17 cellular contexts compared by ENCODE assay signal in genomic region chr3:119401502-119402440, GRCh38.
DNase-seq lines count a peak whose midpoint lies in the region; ATAC-seq and TF ChIP-seq lines count a peak whose summit lies in the region.
"Had no signal": no experiment of that assay in that cellular context is flagged by ENCODE, and none has a peak within 500 bp of the region (broad histone marks: within the 10 kb centered on the region; RNA-seq: fewer than 3 reads in every experiment).

No MANE protein-coding gene starts in this region.

- CTCF ChIA-PET in activated CD8-positive, alpha-beta memory T cell treated with anti-CD3 and anti-CD28 coated beads, Interleukin-2, amount 10 ng/mL, durations not matched to agents 7 days and 5 days (lab: Charles Lee): no interaction called here

- H3K4me1 ChIP-seq in neural progenitor cell: peaks cover 19% of the 10 kb centered on the region

- no peaks in the 10 kb centered on the region for H3K9me3 Mint-ChIP-seq in activated CD8-positive, alpha-beta memory T cell treated with anti-CD3 and anti-CD28 coated beads, Interleukin-2, amount 10 ng/mL, durations not matched to agents 7 days and 5 days (ENCODE audit: low read depth)
- H3K9me3 Mint-ChIP-seq in neural progenitor cell (no peaks in the 10 kb centered on the region), type B pancreatic cell (no peaks in the 10 kb centered on the region)
- H3K9me3 Mint-ChIP-seq: immature natural killer cell; naive thymus-derived CD8-positive, alpha-beta T cell; stimulated activated naive B cell treated with anti-CD40 and anti-IgM and Interleukin-4, amounts not matched to agents 10 μg/mL and 1 μg/mL and 100 μg/mL, for 72 hours had no signal

- H4K20me1 ChIP-seq in neural progenitor cell (ENCODE audit: low read depth): no peaks in the 10 kb centered on the region

- peaks cover 6% of the 10 kb centered on the region for H3K4me1 Mint-ChIP-seq in activated CD8-positive, alpha-beta memory T cell treated with anti-CD3 and anti-CD28 coated beads, Interleukin-2, amount 10 ng/mL, durations not matched to agents 7 days and 5 days
- H3K4me1 Mint-ChIP-seq in neural progenitor cell: peaks cover 26% of the 10 kb centered on the region
- H3K4me1 Mint-ChIP-seq in type B pancreatic cell (ENCODE audit: unreplicated experiment): peaks cover 14% of the 10 kb centered on the region
- H3K4me1 Mint-ChIP-seq: immature natural killer cell; naive thymus-derived CD8-positive, alpha-beta T cell had no signal

- H3K4me3 Mint-ChIP-seq in activated CD8-positive, alpha-beta memory T cell treated with anti-CD3 and anti-CD28 coated beads, Interleukin-2, amount 10 ng/mL, durations not matched to agents 7 days and 5 days: no peak overlapping the region
- H3K4me3 Mint-ChIP-seq in neural progenitor cell (no peak overlapping the region), type B pancreatic cell (no peak overlapping the region)
- H3K4me3 Mint-ChIP-seq: immature natural killer cell; naive thymus-derived CD8-positive, alpha-beta T cell; stimulated activated naive B cell treated with anti-CD40 and anti-IgM and Interleukin-4, amounts not matched to agents 10 μg/mL and 1 μg/mL and 100 μg/mL, for 72 hours had no signal

- no peaks in the 10 kb centered on the region for H3K36me3 ChIP-seq in neural progenitor cell

- no peaks in the 10 kb centered on the region for H3K79me2 ChIP-seq in neural progenitor cell (ENCODE audit: low read depth)

- DNase-seq in activated CD8-positive, alpha-beta memory T cell treated with anti-CD3 and anti-CD28 coated beads, Interleukin-2, amount 10 ng/mL, durations not matched to agents 7 days and 5 days: no peak
- no peak for DNase-seq in activated CD8-positive, alpha-beta memory T cell treated with anti-CD3 and anti-CD28 coated beads, Interleukin-2, amount 50 U/mL, for 4 hours
- DNase-seq in neural progenitor cell (ENCODE audit: low spot score) (no peak), globus pallidus (ENCODE audit: low spot score) (no peak), type B pancreatic cell (ENCODE audit: extremely low spot score, unreplicated experiment) (no peak), T1000 (lab: John Stamatoyannopoulos, UW) (no peak)
- DNase-seq: immature natural killer cell; naive thymus-derived CD8-positive, alpha-beta T cell; NCI-H345; stimulated activated CD4-positive, alpha-beta T cell treated with anti-CD3 and anti-CD28 coated beads, Interleukin-15, amount 100 ng/mL, for 24 hours; stimulated activated naive B cell treated with anti-CD40 and anti-IgM and Interleukin-4, amounts not matched to agents 10 μg/mL and 1 μg/mL and 100 μg/mL, for 72 hours had no signal

- H3K4me2 ChIP-seq in neural progenitor cell: no peak overlapping the region
- H3K4me2 ChIP-seq: KMS-11 had no signal

- H3K4me3 ChIP-seq in neural progenitor cell: no peak overlapping the region

- H3K9me3 ChIP-seq in neural progenitor cell (ENCODE audit: low read depth): no peaks in the 10 kb centered on the region

- no peaks in the 10 kb centered on the region for H3F3A ChIP-seq in neural progenitor cell (ENCODE audit: low read depth)

- peak overlapping the region; percentile 85 for H2AFZ ChIP-seq in neural progenitor cell (replicated peaks)

- TF ChIP-seq CTCF in neural progenitor cell (IDR thresholded peaks at IDR 0.05) (no peak), type B pancreatic cell (conservative IDR thresholded peaks at IDR 0.05) (no peak)

- H3K27me3 ChIP-seq in neural progenitor cell: no peaks in the 10 kb centered on the region

- no peak for ATAC-seq in activated CD8-positive, alpha-beta memory T cell treated with anti-CD3 and anti-CD28 coated beads, Interleukin-2, amount 10 ng/mL, durations not matched to agents 7 days and 5 days
- ATAC-seq in GM21825 (IDR thresholded peaks at IDR 0.05; ENCODE audit: unreplicated experiment) (peak; percentile 73), HG03442 (IDR thresholded peaks at IDR 0.05; ENCODE audit: unreplicated experiment) (peak; percentile 64)
- ATAC-seq: HCT116; naive thymus-derived CD8-positive, alpha-beta T cell; SK-N-SH treated with all-trans-retinoic acid at 6 μM for 48 hours; stimulated activated naive B cell treated with anti-CD40 and anti-IgM and Interleukin-4, amounts not matched to agents 10 μg/mL and 1 μg/mL and 100 μg/mL, for 72 hours had no signal

- H3K36me3 Mint-ChIP-seq in activated CD8-positive, alpha-beta memory T cell treated with anti-CD3 and anti-CD28 coated beads, Interleukin-2, amount 10 ng/mL, durations not matched to agents 7 days and 5 days: no peaks in the 10 kb centered on the region
- H3K36me3 Mint-ChIP-seq in neural progenitor cell: peaks cover 4% of the 10 kb centered on the region
- peaks cover 11% of the 10 kb centered on the region for H3K36me3 Mint-ChIP-seq in type B pancreatic cell

- no peak overlapping the region for H3K27ac ChIP-seq in neural progenitor cell
- H3K27ac ChIP-seq: epithelial cell of prostate, KMS-11 had no signal

- no peak overlapping the region for H3K9ac ChIP-seq in neural progenitor cell
- H3K9ac ChIP-seq: KMS-11 had no signal

- peak overlapping the region; percentile 19 for H3K27ac Mint-ChIP-seq in activated CD8-positive, alpha-beta memory T cell treated with anti-CD3 and anti-CD28 coated beads, Interleukin-2, amount 10 ng/mL, durations not matched to agents 7 days and 5 days
- H3K27ac Mint-ChIP-seq in neural progenitor cell (peak overlapping the region; percentile 18), type B pancreatic cell (no peak overlapping the region)
- H3K27ac Mint-ChIP-seq: naive thymus-derived CD8-positive, alpha-beta T cell; stimulated activated naive B cell treated with anti-CD40 and anti-IgM and Interleukin-4, amounts not matched to agents 10 μg/mL and 1 μg/mL and 100 μg/mL, for 72 hours had no signal

- no peaks in the 10 kb centered on the region for H3K27me3 Mint-ChIP-seq in activated CD8-positive, alpha-beta memory T cell treated with anti-CD3 and anti-CD28 coated beads, Interleukin-2, amount 10 ng/mL, durations not matched to agents 7 days and 5 days
- H3K27me3 Mint-ChIP-seq in neural progenitor cell (ENCODE audit: insufficient read depth, low read depth) (peaks cover 2% of the 10 kb centered on the region), type B pancreatic cell (no peaks in the 10 kb centered on the region)
- H3K27me3 Mint-ChIP-seq: naive thymus-derived CD8-positive, alpha-beta T cell; stimulated activated naive B cell treated with anti-CD40 and anti-IgM and Interleukin-4, amounts not matched to agents 10 μg/mL and 1 μg/mL and 100 μg/mL, for 72 hours had no signal
